ENCODE assay signal across 8 cellular contexts in the genomic region with DNA sequence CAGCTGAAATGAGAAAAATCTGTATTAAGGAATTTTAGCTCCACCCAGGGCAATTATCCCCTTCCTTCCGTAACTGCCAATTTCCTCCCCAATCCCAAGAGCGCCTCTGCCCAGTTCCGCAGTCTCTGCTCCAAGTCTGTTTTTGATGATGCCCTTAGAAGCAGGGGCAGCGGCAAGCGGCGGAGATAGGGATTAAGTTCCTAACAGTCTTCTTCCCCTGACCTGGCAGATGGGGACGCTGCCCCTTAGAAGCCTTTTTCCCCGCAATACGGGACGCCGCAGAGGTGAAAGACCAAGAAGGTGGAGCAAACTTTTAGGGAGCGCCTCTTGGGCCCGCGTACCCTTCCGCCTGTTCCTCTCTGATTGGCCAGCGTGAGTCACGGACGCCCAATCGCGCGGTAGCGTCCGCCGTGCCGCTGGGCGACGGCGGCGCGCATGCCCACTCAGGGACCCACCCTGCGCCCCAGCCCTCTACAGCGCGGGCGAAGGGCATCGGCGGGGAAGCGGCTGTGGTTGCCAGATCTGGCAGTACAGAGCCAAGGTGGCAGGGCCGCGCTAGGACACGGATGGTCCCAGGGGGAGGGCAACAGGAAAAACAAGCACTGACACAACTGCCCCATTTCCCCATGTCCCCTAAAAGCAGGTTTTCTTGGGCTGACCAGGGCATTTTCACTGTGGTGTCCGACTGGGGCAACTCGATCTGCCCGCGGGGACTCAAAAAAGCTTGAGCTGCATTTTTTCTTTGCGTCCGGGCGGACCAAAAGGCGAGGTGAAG. TPM values are rescaled to one million over a fixed set of nuclear protein-coding genes. Genes with fewer than 3 reads are reported as not detected.
DNase-seq lines count a peak whose midpoint lies in the region; ATAC-seq, FAIRE-seq and TF ChIP-seq lines count a peak whose summit lies in the region.

No MANE protein-coding gene starts in this region.

- ATAC-seq in HG03378 (IDR thresholded peaks at IDR 0.05; ENCODE audit: unreplicated experiment) = peak; percentile 81

- peak overlapping the region; percentile 82 for H3K4me3 Mint-ChIP-seq in chondrocyte (ENCODE audit: unreplicated experiment)

- H3K27me3 Mint-ChIP-seq in chondrocyte (ENCODE audit: low read depth) = no peaks in the 10 kb centered on the region

- TF ChIP-seq CTCF in chondrocyte (IDR thresholded peaks at IDR 0.05) (no peak), kidney (IDR thresholded peaks at IDR 0.05; ENCODE audit: borderline replicate concordance, extremely low read depth, insufficient read depth) (no peak)

- H3K9me3 ChIP-seq in kidney (ENCODE audit: control insufficient read depth in 1 of 2, low read length in 2 of 2) = no peaks in the 10 kb centered on the region

- peaks cover 28% of the 10 kb centered on the region for H3K4me1 Mint-ChIP-seq in chondrocyte (ENCODE audit: low read depth)

- H3K4me1 ChIP-seq in kidney (ENCODE audit: control insufficient read depth in 1 of 2, insufficient read depth in 1 of 2, low read depth in 1 of 2, low read length in 2 of 2) = peaks cover 7 to 10% of the 10 kb centered on the region in 2 donors

- H3K27ac Mint-ChIP-seq in chondrocyte (ENCODE audit: unreplicated experiment) = peak overlapping the region; percentile 89

- DNase-seq in AML-193 (lab: John Stamatoyannopoulos, UW) (peak; percentile 97 to 98), NCI-H446 treated with DMSO at 0.1 percent for 48 hours (lab: John Stamatoyannopoulos, UW) (peak; percentile 55), chondrocyte (ENCODE audit: low spot score) (peak; percentile 97), kidney (peak; percentile 97)
- peak; percentile 86 for DNase-seq in activated CD4-positive, CD25-positive, alpha-beta regulatory T cell treated with anti-CD3 and anti-CD28 coated beads, Interleukin-2, amount 50 U/mL, for 72 hours
- peak; percentile 92 for DNase-seq in stimulated activated CD4-positive, alpha-beta T cell treated with anti-CD3 and anti-CD28 coated beads, Interleukin-15, amount 100 ng/mL, for 24 hours

- peak overlapping the region; percentile 96 to 99 for H3K9ac ChIP-seq in kidney (ENCODE audit: low read length in 2 of 2)

- no peaks in the 10 kb centered on the region for H3K36me3 Mint-ChIP-seq in chondrocyte (ENCODE audit: low read depth)

- peak overlapping the region; percentile 97 to 98 for H3K27ac ChIP-seq in kidney (ENCODE audit: low read depth in 2 of 2, low read length in 2 of 2)

- intact Hi-C loops in kidney (cut with DNase I) = no loop called here

- no peaks in the 10 kb centered on the region for H3K9me3 Mint-ChIP-seq in chondrocyte (ENCODE audit: low read depth)

- peak overlapping the region; percentile 92 to 95 for H3K4me3 ChIP-seq in kidney (ENCODE audit: low read length in 2 of 2)

- peak; percentile 81 for TF ChIP-seq POLR2A in GM19099 (IDR thresholded peaks at IDR 0.05; ENCODE audit: extremely low read depth, insufficient read length, low read depth)

- H3K36me3 ChIP-seq in kidney (ENCODE audit: control insufficient read depth in 1 of 2, insufficient read depth in 2 of 2, low read length in 2 of 2) = no peaks in the 10 kb centered on the region

- FAIRE-seq in kidney (lab: Jason Lieb, UNC) = no peak

RNA-seq across cellular contexts. Expression of a gene that starts 0.8 kb away (rescaled TPM):
- 18.5 to 26.5 TPM (median 22.3 TPM) in 3 replicates for total RNA-seq in chondrocyte
- 42.2 TPM for total RNA-seq in kidney
- polyA plus RNA-seq in kidney (ENCODE audit: insufficient read depth, low read depth, low replicate concordance) = 14.9 TPM

Comparison
In these comparisons a context has a peak if more than half of its experiments do, and no peak if none do; other contexts are left out.
1. Peak in every context shown above with its lines: DNase-seq, ATAC-seq, H3K4me3 ChIP-seq and H3K27ac ChIP-seq.